Comparison of ENCODE assay signal across 8 cellular contexts in genomic region chr9:73107489-73108069, GRCh38. TPM values are rescaled to one million over a fixed set of nuclear protein-coding genes. Genes with fewer than 3 reads are reported as not detected.
DNase-seq lines count a peak whose midpoint lies in the region; ATAC-seq and TF ChIP-seq lines count a peak whose summit lies in the region.
"Not testable (repeated sequence)": the region's sequence is repeated elsewhere in the genome, so short reads cannot be mapped to it uniquely, and the experiment has no call there.

No MANE protein-coding gene starts in this region.

- peak; percentile 39 to 73 (median 54) for DNase-seq in CD8-positive, alpha-beta T cell
- DNase-seq in NT2/D1 (ENCODE audit: low read depth, low spot score) (peak; percentile 54), lung (ENCODE audit: low spot score) (peak; percentile 54)
- peak; percentile 19 to 31 for DNase-seq in activated CD8-positive, alpha-beta memory T cell treated with anti-CD3 and anti-CD28 coated beads for 1 hour (ENCODE audit: extremely low read depth in 1 of 2, low read depth in 1 of 2)
- DNase-seq in effector memory CD4-positive, alpha-beta T cell = peak; percentile 18 to 49 (median 18)
- peak; percentile 30 for DNase-seq in stimulated activated CD8-positive, alpha-beta memory T cell treated with anti-CD3 and anti-CD28 coated beads, Interleukin-12 subunit alpha, Interleukin-12 subunit beta, amount 100 ng/mL, for 24 hours (ENCODE audit: extremely low read depth)

- not testable (repeated sequence) for H3K4me3 ChIP-seq in CD8-positive, alpha-beta T cell (ENCODE audit: low read depth, low read length); NT2/D1 (ENCODE audit: insufficient read length, low read depth); effector memory CD4-positive, alpha-beta T cell (ENCODE audit: insufficient read depth, low read depth, low read length, poor library complexity, severe bottlenecking); lung

- H3K9me3 Mint-ChIP-seq in CD8-positive, alpha-beta T cell = not testable (repeated sequence)

- ATAC-seq in CD8-positive, alpha-beta T cell = peak; percentile 90
- peak; percentile 81 for ATAC-seq in GM19467 (IDR thresholded peaks at IDR 0.05; ENCODE audit: unreplicated experiment)
- ATAC-seq in HG03460 (IDR thresholded peaks at IDR 0.05; ENCODE audit: unreplicated experiment) = peak; percentile 95
- ATAC-seq in lung (ENCODE audit: insufficient read depth, low FRiP score) = not testable (repeated sequence)

- not testable (repeated sequence) for H3K27ac ChIP-seq in CD8-positive, alpha-beta T cell (ENCODE audit: low read depth, low read length); effector memory CD4-positive, alpha-beta T cell (ENCODE audit: insufficient read depth, low read length, poor library complexity, severe bottlenecking); lung (ENCODE audit: low read depth in 1 of 2, low read length in 1 of 2)

- not testable (repeated sequence) for H3K36me3 Mint-ChIP-seq in CD8-positive, alpha-beta T cell

- CTCF ChIA-PET in CD8-positive, alpha-beta T cell (lab: Charles Lee) = interaction anchor here (0.6 to 1.4 kb wide), 33 partner anchors 8 to 107 kb away, joined by 3 to 100 read pairs (median 5); partner anchors contain the start of gene ANXA1

- not testable (repeated sequence) for H3K27me3 Mint-ChIP-seq in CD8-positive, alpha-beta T cell (ENCODE audit: low read depth)

- POLR2A ChIA-PET in CD8-positive, alpha-beta T cell (lab: Charles Lee) = interaction anchor here (0.7 to 1.0 kb wide), 2 partner anchors 10 to 76 kb away, joined by 3 read pairs; no protein-coding TSS in a partner anchor

- peak; percentile 72 for TF ChIP-seq CTCF in CD8-positive, alpha-beta T cell (IDR thresholded peaks at IDR 0.05)
- TF ChIP-seq CTCF in lung (IDR thresholded peaks at IDR 0.05; ENCODE audit: control extremely low read depth, extremely low read depth) = peak; percentile 61

- H3K36me3 ChIP-seq in CD8-positive, alpha-beta T cell (ENCODE audit: insufficient read depth, low read length); NT2/D1 (ENCODE audit: insufficient read depth, insufficient read length, low read length); effector memory CD4-positive, alpha-beta T cell (ENCODE audit: control insufficient read depth, insufficient read depth, low read length); lung (ENCODE audit: control insufficient read depth in 2 of 2, insufficient read depth in 2 of 2, low read length in 2 of 2): not testable (repeated sequence)

- whole genome bisulfite sequencing in lung, 2 donors = 65 to 74% methylated on average over 3 to 5 of the region's 5 CpGs

- H3K4me3 Mint-ChIP-seq in CD8-positive, alpha-beta T cell = not testable (repeated sequence)

- not testable (repeated sequence) for H3K4me1 ChIP-seq in CD8-positive, alpha-beta T cell (ENCODE audit: insufficient read depth, low read length); NT2/D1 (ENCODE audit: insufficient read depth, insufficient read length); effector memory CD4-positive, alpha-beta T cell (ENCODE audit: control insufficient read depth, insufficient read depth, low read length, poor library complexity, severe bottlenecking); lung (ENCODE audit: control insufficient read depth in 2 of 2, insufficient read depth in 2 of 2, low read length in 2 of 2)

- not testable (repeated sequence) for H3K9me3 ChIP-seq in CD8-positive, alpha-beta T cell (ENCODE audit: low read length); NT2/D1 (ENCODE audit: insufficient read depth, low read length); effector memory CD4-positive, alpha-beta T cell (ENCODE audit: control insufficient read depth, low read length); lung (ENCODE audit: control insufficient read depth in 2 of 2, insufficient read depth in 1 of 2, low read length in 1 of 2)

- not testable (repeated sequence) for H3K4me1 Mint-ChIP-seq in CD8-positive, alpha-beta T cell (ENCODE audit: low read depth)

- not testable (repeated sequence) for H3K27ac Mint-ChIP-seq in CD8-positive, alpha-beta T cell

- intact Hi-C loops in CD8-positive, alpha-beta T cell (cut with DNase I, micrococcal nuclease) = loop anchor here (1.0 kb wide), 2 partner anchors 44 to 77 kb away; partner anchors contain the start of gene ANXA1 (in 1 of the 2)

- not testable (repeated sequence) for H3K27me3 ChIP-seq in CD8-positive, alpha-beta T cell (ENCODE audit: insufficient read depth, low read length); NT2/D1 (ENCODE audit: insufficient read depth, insufficient read length); effector memory CD4-positive, alpha-beta T cell (replicated peaks; ENCODE audit: control insufficient read depth, insufficient read depth, low read length, poor library complexity, severe bottlenecking); lung (ENCODE audit: control insufficient read depth, insufficient read depth)

- not testable (repeated sequence) for H3K9ac ChIP-seq in NT2/D1 (ENCODE audit: insufficient read length, low read depth)

RNA-seq across cellular contexts. Expression of gene ANXA1, which starts 44.1 kb away (rescaled TPM):
- total RNA-seq in CD8-positive, alpha-beta T cell = 100 to 1,000 TPM; 163 to 167 TPM
- total RNA-seq in lung = 100 to 1,000 TPM; 234 to 384 TPM
- 100 to 1,000 TPM; 437 to 477 TPM for polyA plus RNA-seq in lung
